Comparison of ENCODE assay signal across 8 cellular contexts in genomic region chr7:2353650-2354172, GRCh38. TPM values are rescaled to one million over a fixed set of nuclear protein-coding genes. Genes with fewer than 3 reads are reported as not detected.
A peak's percentile ranks its signal among the peaks of the same experiment; 100 is the strongest.
DNase-seq lines count a peak whose midpoint lies in the region; ATAC-seq, FAIRE-seq and TF ChIP-seq lines count a peak whose summit lies in the region.

No MANE protein-coding gene starts in this region.

- no peaks in the 10 kb centered on the region for H3K9me3 ChIP-seq in A549

- ATAC-seq in A549 = peak; percentile 86 to 90
- ATAC-seq in GM18502 (IDR thresholded peaks at IDR 0.05; ENCODE audit: poor library complexity, unreplicated experiment) = peak; percentile 56
- peak; percentile 42 for ATAC-seq in HG02938 (IDR thresholded peaks at IDR 0.05; ENCODE audit: unreplicated experiment)

- WGBS in A549 (ENCODE audit: missing lambda C conversion rate) = 8% methylated on average over 19 of the region's 33 CpGs
- 7 to 9% methylated on average over 10 to 33 of the region's 33 CpGs for WGBS in lower leg skin, 2 donors

- TF ChIP-seq POLR2A in A549 (IDR thresholded peaks at IDR 0.05; ENCODE audit: low read length) (peak; percentile 98), lower leg skin (IDR thresholded peaks at IDR 0.05) (no peak)

- intact Hi-C loops in lower leg skin (cut with DNase I; ENCODE audit: low total_unique reads) = no loop called here

- DNase-seq in A549 (ENCODE audit: low read depth in 1 of 2, low spot score in 1 of 2) (peak; percentile 94 to 95), NCI-H1930 (lab: John Stamatoyannopoulos, UW) (peak; percentile 79 to 85), cortex of kidney (lab: John Stamatoyannopoulos, UW) (peak; percentile 91), lower leg skin (ENCODE audit: low spot score in 2 of 2) (peak; percentile 87 to 98)
- DNase-seq in activated CD4-positive, CD25-positive, alpha-beta regulatory T cell treated with anti-CD3 and anti-CD28 coated beads, Interleukin-2, amount 50 U/mL, for 72 hours = peak; percentile 87
- peak; percentile 75 to 87 (median 81) for DNase-seq in stimulated activated CD4-positive, alpha-beta T cell treated with anti-CD3 and anti-CD28 coated beads, TNF-alpha, amount 100 ng/mL, for 1 hour (ENCODE audit: low read depth in 3 of 3, low spot score in 1 of 3)

- no peak for FAIRE-seq in A549 (lab: Jason Lieb, UNC)

- CTCF ChIA-PET in A549 (lab: Yijun Ruan, JAX) = interaction anchor here (1.0 to 2.4 kb wide), 3 partner anchors 12 to 797 kb away, joined by 3 to 7 read pairs (median 3); no protein-coding TSS in a partner anchor

- POLR2A ChIA-PET in A549 (lab: Yijun Ruan, JAX) = interaction anchor here (0.6 to 2.3 kb wide), 10 partner anchors 9 to 112 kb away, joined by 3 to 11 read pairs (median 6); partner anchors contain the start of genes CHST12, MRM2 and NUDT1

- TF ChIP-seq EP300 in A549 (IDR thresholded peaks at IDR 0.05) = no peak

- peaks cover 22% of the 10 kb centered on the region for H3K4me1 ChIP-seq in A549

- TF ChIP-seq CTCF in A549 (IDR thresholded peaks at IDR 0.05) (no peak), lower leg skin (IDR thresholded peaks at IDR 0.05) (no peak)

- TF ChIP-seq RAD21 in A549 (conservative IDR thresholded peaks at IDR 0.05 in 1 of 2, IDR thresholded peaks at IDR 0.05 in 1 of 2) = no peak

- H3K27ac ChIP-seq in A549 = peak overlapping the region; percentile 97 to 100

- peak overlapping the region; percentile 99 for H3K4me3 ChIP-seq in A549
- peak overlapping the region; percentile 18 for H3K4me3 ChIP-seq in lower leg skin (ENCODE audit: low read depth, poor library complexity, severe bottlenecking)

- H3K4me2 ChIP-seq in A549 = peak overlapping the region; percentile 84

TF ChIP-seq in A549, 52 proteins besides CTCF, POLR2A, EP300 and RAD21 (continues in another document):
- no peak for TF ChIP-seq PBX3 (IDR thresholded peaks at IDR 0.05)
- TF ChIP-seq ZNF302 (CRISPR knock-in tag; IDR thresholded peaks at IDR 0.05) = 0 out of 2 replicates have a peak, but pooled peaks have one; percentile 69
- peak; percentile 98 for TF ChIP-seq USF2 (IDR thresholded peaks at IDR 0.05)
- peak; percentile 100 for TF ChIP-seq E2F6 (IDR thresholded peaks at IDR 0.05; ENCODE audit: borderline replicate concordance, low read depth)
- peak; percentile 74 for TF ChIP-seq FOXS1 (CRISPR knock-in tag; IDR thresholded peaks at IDR 0.05)
- TF ChIP-seq FOSB (CRISPR knock-in tag; IDR thresholded peaks at IDR 0.05) = peak; percentile 84; the same call in 1 of the 2 replicates
- no peak for TF ChIP-seq CBX8 (IDR thresholded peaks at IDR 0.05)
- TF ChIP-seq SMC3 (IDR thresholded peaks at IDR 0.05) = no peak
- TF ChIP-seq MAX (IDR thresholded peaks at IDR 0.05) = peak; percentile 99
- peak; percentile 95 for TF ChIP-seq MYC (IDR thresholded peaks at IDR 0.05; ENCODE audit: borderline replicate concordance, low read length)
- peak; percentile 93; the same call in 1 of the 2 replicates for TF ChIP-seq ATOH8 (CRISPR knock-in tag; IDR thresholded peaks at IDR 0.05; ENCODE audit: low read depth)
- peak; percentile 68; the same call in 1 of the 2 replicates for TF ChIP-seq TFCP2L1 (CRISPR knock-in tag; IDR thresholded peaks at IDR 0.05)
- peak; percentile 79; the same call in 1 of the 2 replicates for TF ChIP-seq EHF (CRISPR knock-in tag; IDR thresholded peaks at IDR 0.05)
- TF ChIP-seq SREBF2 (IDR thresholded peaks at IDR 0.05) = no peak
- no peak for TF ChIP-seq EHMT2 (IDR thresholded peaks at IDR 0.05; ENCODE audit: low read depth)
- no peak for TF ChIP-seq FOSL2 (IDR thresholded peaks at IDR 0.05)
- peak; percentile 24; the same call in 1 of the 2 replicates for TF ChIP-seq FOSL2 (CRISPR knock-in tag; IDR thresholded peaks at IDR 0.05)
- 0 out of 2 replicates have a peak, but pooled peaks have one; percentile 13 for TF ChIP-seq TP53 (CRISPR knock-in tag; IDR thresholded peaks at IDR 0.05)
- peak; percentile 93 for TF ChIP-seq HOXB5 (CRISPR knock-in tag; IDR thresholded peaks at IDR 0.05)
- TF ChIP-seq BCL3 (IDR thresholded peaks at IDR 0.05) = peak; percentile 95
- TF ChIP-seq POLR2AphosphoS2 (conservative IDR thresholded peaks at IDR 0.05; ENCODE audit: low read length) = no peak
- TF ChIP-seq JUN (IDR thresholded peaks at IDR 0.05) = no peak
- TF ChIP-seq ELK1 (IDR thresholded peaks at IDR 0.05; ENCODE audit: low read depth, low read length) = no peak
- no peak for TF ChIP-seq KDM5A (IDR thresholded peaks at IDR 0.05)
- TF ChIP-seq HOXB13 (CRISPR knock-in tag; IDR thresholded peaks at IDR 0.05; ENCODE audit: low read depth) = peak; percentile 86; the same call in 1 of the 2 replicates

RNA-seq across cellular contexts. Expression of gene EIF3B, which starts 0.9 kb away (rescaled TPM):
- polyA plus RNA-seq in A549 (2011; rRNA removed) (180 and 219 TPM in 2 replicates), A549 (2017; fragmentation: RNase III; extraction: RNeasy Plus Mini Kit Qiagen cat#74134 plus additional on column Dnase treatment) (206 to 230 TPM (median 207 TPM) in 3 replicates)
- polyA plus RNA-seq in A549 (2012; cell fraction: cytosol; rRNA removed) = 152 and 156 TPM in 2 replicates
- 311 and 370 TPM in 2 replicates for polyA plus RNA-seq in A549 (2012; cell fraction: nucleus; rRNA removed)
- polyA minus RNA-seq in A549 (2011; rRNA and poly(A)+ RNA removed) = 140 and 153 TPM in 2 replicates
- 100 to 1,000 TPM; 121 to 165 (median 150) TPM for total RNA-seq in lower leg skin

RNA-seq across cellular contexts. Expression of gene SNX8, which starts 39.5 kb away (rescaled TPM):
- polyA plus RNA-seq in A549 (2011; rRNA removed) (36.3 and 36.4 TPM in 2 replicates), A549 (2017; fragmentation: RNase III; extraction: RNeasy Plus Mini Kit Qiagen cat#74134 plus additional on column Dnase treatment) (21.2 to 25.8 TPM (median 25.7 TPM) in 3 replicates)
- polyA plus RNA-seq in A549 (2012; cell fraction: cytosol; rRNA removed) = 55.9 and 70.8 TPM in 2 replicates
- 58.1 and 81.5 TPM in 2 replicates for polyA plus RNA-seq in A549 (2012; cell fraction: nucleus; rRNA removed)
- 72.8 and 82.0 TPM in 2 replicates for polyA minus RNA-seq in A549 (2011; rRNA and poly(A)+ RNA removed)
- total RNA-seq in lower leg skin = 10 to 100 TPM; 13.3 to 35.7 (median 22.1) TPM

RNA-seq across cellular contexts. Expression of gene CHST12, which starts 49.7 kb away (rescaled TPM):
- polyA plus RNA-seq in A549 (2011; rRNA removed) (5.6 and 6.2 TPM in 2 replicates), A549 (2017; fragmentation: RNase III; extraction: RNeasy Plus Mini Kit Qiagen cat#74134 plus additional on column Dnase treatment) (9.4 to 12.0 TPM (median 11.3 TPM) in 3 replicates)
- polyA plus RNA-seq in A549 (2012; cell fraction: cytosol; rRNA removed) = 14.8 and 22.4 TPM in 2 replicates
- polyA plus RNA-seq in A549 (2012; cell fraction: nucleus; rRNA removed) = 21.2 and 32.0 TPM in 2 replicates
- 2.6 and 3.6 TPM in 2 replicates for polyA minus RNA-seq in A549 (2011; rRNA and poly(A)+ RNA removed)
- total RNA-seq in lower leg skin = 10 to 100 TPM; 23.7 to 34.3 (median 26.8) TPM

Comparison
In these comparisons a context has a peak if more than half of its experiments do, and no peak if none do; other contexts are left out.
1. Peak in every context shown above with its lines: DNase-seq, ATAC-seq, H3K4me3 ChIP-seq and H3K27ac ChIP-seq.